ENCODE assay signal across 9 cellular contexts in genomic region chr19:4635763-4636135, GRCh38. TPM values are rescaled to one million over a fixed set of nuclear protein-coding genes. Genes with fewer than 3 reads are reported as not detected.
DNase-seq lines count a peak whose midpoint lies in the region; ATAC-seq, FAIRE-seq and TF ChIP-seq lines count a peak whose summit lies in the region.
"Had no signal": no experiment of that assay in that cellular context is flagged by ENCODE, and none has a peak within 500 bp of the region (broad histone marks: within the 10 kb centered on the region; RNA-seq: fewer than 3 reads in every experiment).

No MANE protein-coding gene starts in this region.

- peak overlapping the region; percentile 77 for H4K91ac ChIP-seq in mesenchymal stem cell (ENCODE audit: low read length)

- H3K36me3 ChIP-seq in heart right ventricle: no peaks in the 10 kb centered on the region
- H3K36me3 ChIP-seq in GM12878 (ENCODE audit: control insufficient read depth in 2 of 2, insufficient read depth in 2 of 2, low read length in 1 of 2): no peaks in the 10 kb centered on the region
- H3K36me3 ChIP-seq in mesenchymal stem cell (ENCODE audit: control insufficient read depth in 1 of 2, insufficient read depth in 2 of 2, low read depth in 1 of 2, low read length in 2 of 2): peaks cover 0 to 3% of the 10 kb centered on the region in 2 experiments
- no peaks in the 10 kb centered on the region for H3K36me3 ChIP-seq in vagina

- H3K4me3 ChIP-seq in heart right ventricle (peak overlapping the region; percentile 39 to 63 (median 56)), GM12878 (peak overlapping the region; percentile 66; the same call in 1 of the 2 replicates), mesenchymal stem cell (ENCODE audit: insufficient read depth in 1 of 2, low read depth in 1 of 2, low read length in 2 of 2) (peak overlapping the region; percentile 53 to 76), vagina (peak overlapping the region; percentile 43)

- no peaks in the 10 kb centered on the region for H4K20me1 ChIP-seq in GM12878 (ENCODE audit: control insufficient read depth, insufficient read depth)

- in situ Hi-C loops in GM12878 (cut with MboI): loop anchor here (5.0 kb wide), 1 partner anchor 58 kb away; no protein-coding TSS in a partner anchor

- peak overlapping the region; percentile 81 for H2BK120ac ChIP-seq in mesenchymal stem cell (ENCODE audit: low read depth, low read length)

- SMC1A ChIA-PET in GM12878 (lab: Charles Lee; ENCODE audit: uncharacterized antibody, unreplicated experiment): interaction anchor here (0.6 to 2.4 kb wide), 7 partner anchors 39 to 117 kb away, joined by 3 to 13 read pairs (median 4); no protein-coding TSS in a partner anchor

- H3K27me3 ChIP-seq in heart right ventricle (peaks cover 0 to 5% (median 0%) of the 10 kb centered on the region in 7 donors), GM12878 (replicated peaks in 1 of 2; ENCODE audit: control insufficient read depth in 2 of 2, insufficient read depth in 2 of 2, low read length in 1 of 2) (no peaks in the 10 kb centered on the region), mesenchymal stem cell (ENCODE audit: control insufficient read depth in 1 of 2, insufficient read depth in 1 of 2, low read length in 2 of 2) (peaks cover 0 to 4% of the 10 kb centered on the region in 2 experiments), vagina (no peaks in the 10 kb centered on the region)

- DNase-seq in heart right ventricle (no peak), cardiac septum (ENCODE audit: low spot score) (no peak), GM12878 (ENCODE audit: low read depth, low spot score) (no peak), mesenchymal stem cell (no peak), vagina (ENCODE audit: extremely low spot score in 2 of 2) (no peak), kidney tubule cell (ENCODE audit: low spot score) (no peak)
- DNase-seq in stimulated activated CD4-positive, alpha-beta T cell treated with anti-CD3 and anti-CD28 coated beads, Interleukin-4, amount 100 ng/mL, for 24 hours: no peak

- POLR2A ChIA-PET in GM12878 (lab: Charles Lee): interaction anchor here (0.5 to 0.9 kb wide), 3 partner anchors 8 to 397 kb away, joined by 4 read pairs; no protein-coding TSS in a partner anchor

- H2BK12ac ChIP-seq in mesenchymal stem cell (ENCODE audit: low read length in 2 of 2): peak overlapping the region; percentile 42 to 86

- TF ChIP-seq CTCF in heart right ventricle (IDR thresholded peaks at IDR 0.05): no peak
- TF ChIP-seq CTCF in GM12878 (IDR thresholded peaks at IDR 0.05 in 2 of 3, conservative IDR thresholded peaks at IDR 0.05 in 1 of 3; ENCODE audit: control insufficient read depth in 2 of 3, extremely low read depth in 1 of 3, insufficient read depth in 1 of 3, low read depth in 3 of 3, low read length in 3 of 3): no peak
- no peak for TF ChIP-seq CTCF in vagina (IDR thresholded peaks at IDR 0.05)

- peak overlapping the region; percentile 46 to 93 for H3K4ac ChIP-seq in mesenchymal stem cell (ENCODE audit: low read depth in 1 of 2, low read length in 2 of 2)

- H2AFZ ChIP-seq in GM12878 (ENCODE audit: control insufficient read depth, low read depth, low read length) (peak overlapping the region; percentile 84), mesenchymal stem cell (ENCODE audit: low read depth, low read length) (peak overlapping the region; percentile 97)

- H3K4me2 ChIP-seq in GM12878 (ENCODE audit: control insufficient read depth, insufficient read depth): peak overlapping the region; percentile 89
- peak overlapping the region; percentile 84 for H3K4me2 ChIP-seq in mesenchymal stem cell (ENCODE audit: low read length, poor library complexity, severe bottlenecking)

- H3K79me2 ChIP-seq in GM12878 (ENCODE audit: control insufficient read depth, insufficient read depth, low read length): peaks cover 13% of the 10 kb centered on the region

- peaks cover 15% of the 10 kb centered on the region for H3K79me1 ChIP-seq in mesenchymal stem cell (replicated peaks; ENCODE audit: low read length, poor library complexity, severe bottlenecking)

- H2AK5ac ChIP-seq in mesenchymal stem cell (ENCODE audit: low read length, severe bottlenecking): no peak overlapping the region

- no peaks in the 10 kb centered on the region for H3K9me3 ChIP-seq in heart right ventricle
- no peaks in the 10 kb centered on the region for H3K9me3 ChIP-seq in GM12878 (replicated peaks; ENCODE audit: control insufficient read depth, insufficient read depth, low read length)
- no peaks in the 10 kb centered on the region for H3K9me3 ChIP-seq in mesenchymal stem cell (ENCODE audit: control insufficient read depth, low read length)
- no peaks in the 10 kb centered on the region for H3K9me3 ChIP-seq in vagina

- H3K4me1 ChIP-seq in heart right ventricle (peaks cover 7 to 71% (median 48%) of the 10 kb centered on the region in 9 donors), GM12878 (ENCODE audit: control insufficient read depth, insufficient read depth, low read length) (peaks cover 8% of the 10 kb centered on the region), mesenchymal stem cell (ENCODE audit: control insufficient read depth, insufficient read depth, low read depth, low read length) (peaks cover 33% of the 10 kb centered on the region), vagina (peaks cover 41% of the 10 kb centered on the region)

- H3K27ac ChIP-seq in heart right ventricle: peak overlapping the region in 7 of 10 donors; percentile 30 to 86 (median 59)
- no peak overlapping the region for H3K27ac ChIP-seq in GM12878 (ENCODE audit: control insufficient read depth, insufficient read depth)
- H3K27ac ChIP-seq in mesenchymal stem cell (ENCODE audit: low read length, poor library complexity, severe bottlenecking): no peak overlapping the region
- H3K27ac ChIP-seq in vagina: no peak overlapping the region

- RAD21 ChIA-PET in GM12878 (lab: Charles Lee; ENCODE audit: unreplicated experiment): interaction anchor here (0.7 to 2.2 kb wide), 7 partner anchors 46 to 155 kb away, joined by 3 to 16 read pairs (median 6); partner anchors contain the start of gene FEM1A

- H3K14ac ChIP-seq in mesenchymal stem cell (ENCODE audit: low read length in 2 of 2): peak overlapping the region in 1 of 2 experiments; percentile 76

- no peak for TF ChIP-seq POLR2A in GM12878 (IDR thresholded peaks at IDR 0.05; ENCODE audit: low read depth, low read length)
- TF ChIP-seq POLR2A in vagina (IDR thresholded peaks at IDR 0.05): no peak

- FAIRE-seq in GM12878 (lab: Jason Lieb, UNC): no peak
- FAIRE-seq: colon had no signal

- H2BK5ac ChIP-seq in mesenchymal stem cell (ENCODE audit: low read depth, low read length, poor library complexity, severe bottlenecking): peak overlapping the region; percentile 77

- CTCF ChIA-PET in GM12878 (lab: Yijun Ruan, JAX): interaction anchor here (0.6 to 3.4 kb wide), 22 partner anchors 8 to 426 kb away, joined by 3 to 94 read pairs (median 8); partner anchors contain the start of genes FEM1A, PLIN5 and SEMA6B

- peak overlapping the region; percentile 99 for H4K8ac ChIP-seq in mesenchymal stem cell (ENCODE audit: low read length)

- H3K18ac ChIP-seq in mesenchymal stem cell (ENCODE audit: low read depth in 1 of 2, low read length in 2 of 2): peak overlapping the region; percentile 77 to 96

- peak overlapping the region; percentile 64 for H2BK15ac ChIP-seq in mesenchymal stem cell (ENCODE audit: low read depth, poor library complexity, severe bottlenecking)

- no peak for TF ChIP-seq EP300 in GM12878 (IDR thresholded peaks at IDR 0.05; ENCODE audit: borderline replicate concordance in 1 of 2, control insufficient read depth in 1 of 2, low read depth in 2 of 2, low read length in 2 of 2)

- intact Hi-C loops in heart right ventricle (cut with DNase I) (loop anchor here (1.0 to 10.0 kb wide), 6 partner anchors 51 to 78 kb away; partner anchors contain the start of gene SEMA6B (in 6 of the 10)), cardiac septum (cut with DNase I) (loop anchor here (2.0 to 5.0 kb wide), 3 partner anchors 61 to 368 kb away; partner anchors contain the start of gene SEMA6B), GM12878 (cut with micrococcal nuclease; ENCODE audit: unreplicated experiment) (loop anchor here (1.0 to 2.0 kb wide), 2 partner anchors 46 to 59 kb away; no protein-coding TSS in a partner anchor), vagina (cut with DNase I) (loop anchor here (5.0 kb wide), 1 partner anchor 58 kb away; no protein-coding TSS in a partner anchor)

- no peak for TF ChIP-seq RAD21 in GM12878 (IDR thresholded peaks at IDR 0.05; ENCODE audit: insufficient read depth, low read depth, low read length)

- BruUV-seq in GM12878 (replicated peaks; lab: Mats Ljungman, UMichigan): no TSS peak

- H3K23ac ChIP-seq in mesenchymal stem cell (ENCODE audit: low read length in 2 of 2): no peak overlapping the region

- 23 to 31% methylated on average over 15 of the region's 15 CpGs for WGBS in heart right ventricle, 2 donors
- WGBS in GM12878 (ENCODE audit: insufficient coverage, insufficient replicate concordance, low lambda C conversion rate, missing lambda C conversion rate): 41% methylated on average over 13 of the region's 15 CpGs
- WGBS in mesenchymal stem cell: 26% methylated on average over 10 of the region's 15 CpGs

- H3K9ac ChIP-seq in GM12878 (ENCODE audit: control insufficient read depth, insufficient read depth, low read length) (peak overlapping the region; percentile 69), mesenchymal stem cell (ENCODE audit: low read length) (peak overlapping the region; percentile 82)

- ATAC-seq in heart right ventricle (no peak), GM12878 (no peak), GM21723 (IDR thresholded peaks at IDR 0.05; ENCODE audit: unreplicated experiment) (no peak)

RNA-seq across cellular contexts. Expression of gene TNFAIP8L1, which starts 3.6 kb away (rescaled TPM):
- total RNA-seq in heart right ventricle (10 to 100 TPM in 1 of 10 donors, 1 to 10 TPM in 9; 2.5 to 13.4 (median 6.1) TPM), cardiac septum (3.6 TPM), GM12878 (2014; rRNA removed) (5.0 TPM in 2 replicates), GM12878 (2014; rRNA removed; fragmentation: Illumina TruSeq; extraction: Trizol) (8.3 and 8.7 TPM in 2 replicates), GM12878 (2021) (12.7 and 14.3 TPM in 2 replicates), vagina (13.0 TPM)
- polyA plus RNA-seq in heart right ventricle (1 to 10 TPM; 5.0 to 8.9 TPM), GM12878 (2011; rRNA removed) (7.6 and 9.0 TPM in 2 replicates), GM12878 (2014; fragmentation: Illumina TruSeq; extraction: Trizol) (4.6 and 8.6 TPM in 2 replicates), GM12878 (2014; fragmentation: Nextera tagmentation; extraction: Ambion mirVana) (1 to 10 TPM in 1 of 2 experiments, under 1 TPM in 1; 0.93 to 2.4 TPM), GM12878 (2014; rRNA removed) (12.4 and 13.1 TPM in 2 replicates), GM12878 (2016; fragmentation: Nextera tagmentation; extraction: Ambion mirVana) (1 to 10 TPM; 8.3 to 9.2 TPM)
- total RNA-seq in GM12878 (2013; cell fraction: nucleolus; rRNA removed): 17.9 and 19.3 TPM in 2 replicates
- 4.5 TPM for polyA plus RNA-seq in GM12878 (2011; ENCODE audit: low read depth)
- polyA plus RNA-seq in GM12878 (2011; cell fraction: cytosol; rRNA removed): 14.0 and 14.6 TPM in 2 replicates
- 4.2 and 6.9 TPM in 2 replicates for polyA plus RNA-seq in GM12878 (2011; cell fraction: nucleus; rRNA removed)
- 7.7 and 9.0 TPM in 2 replicates for polyA plus RNA-seq in GM12878 (2012)
- polyA minus RNA-seq in GM12878 (2011; rRNA and poly(A)+ RNA removed): 6.7 and 13.4 TPM in 2 replicates
- 5.9 and 6.3 TPM in 2 replicates for polyA minus RNA-seq in GM12878 (2011; cell fraction: cytosol; rRNA and poly(A)+ RNA removed)
- 4.1 and 6.6 TPM in 2 replicates for polyA minus RNA-seq in GM12878 (2011; cell fraction: nucleus; rRNA and poly(A)+ RNA removed)
- 6.1 TPM for polyA plus RNA-seq in mesenchymal stem cell (2013, experiment 1 of 2)
- polyA plus RNA-seq in mesenchymal stem cell (2013, experiment 2 of 2): 6.6 TPM

RNA-seq across cellular contexts. Expression of gene MYDGF, which starts 34.4 kb away (rescaled TPM):
- total RNA-seq in heart right ventricle: 10 to 100 TPM; 14.2 to 48.5 (median 21.1) TPM
- polyA plus RNA-seq in heart right ventricle: 100 to 1,000 TPM in 1 of 2 donors, 10 to 100 TPM in 1; 28.2 to 211 TPM
- 37.1 TPM for total RNA-seq in cardiac septum
- total RNA-seq in GM12878 (2013; cell fraction: nucleolus; rRNA removed): 25.3 and 26.6 TPM in 2 replicates
- 68.7 and 83.5 TPM in 2 replicates for total RNA-seq in GM12878 (2014; rRNA removed)
- total RNA-seq in GM12878 (2014; rRNA removed; fragmentation: Illumina TruSeq; extraction: Trizol): 46.0 and 50.2 TPM in 2 replicates
- total RNA-seq in GM12878 (2021): 57.4 and 64.7 TPM in 2 replicates
- 61.8 TPM for polyA plus RNA-seq in GM12878 (2011; ENCODE audit: low read depth)
- polyA plus RNA-seq in GM12878 (2011; rRNA removed): 31.3 and 45.6 TPM in 2 replicates
- polyA plus RNA-seq in GM12878 (2011; cell fraction: cytosol; rRNA removed): 72.7 and 135 TPM in 2 replicates
- polyA plus RNA-seq in GM12878 (2011; cell fraction: nucleus; rRNA removed): 44.9 and 47.5 TPM in 2 replicates
- 111 and 140 TPM in 2 replicates for polyA plus RNA-seq in GM12878 (2012)
- 17.9 and 39.1 TPM in 2 replicates for polyA plus RNA-seq in GM12878 (2014; fragmentation: Illumina TruSeq; extraction: Trizol)
- 10 to 100 TPM in 1 of 2 experiments, 1 to 10 TPM in 1; 2.3 to 18.5 TPM for polyA plus RNA-seq in GM12878 (2014; fragmentation: Nextera tagmentation; extraction: Ambion mirVana)
- 92.8 and 96.7 TPM in 2 replicates for polyA plus RNA-seq in GM12878 (2014; rRNA removed)
- polyA plus RNA-seq in GM12878 (2016; fragmentation: Nextera tagmentation; extraction: Ambion mirVana): 100 to 1,000 TPM; 183 to 196 TPM
- 15.4 and 26.8 TPM in 2 replicates for polyA minus RNA-seq in GM12878 (2011; rRNA and poly(A)+ RNA removed)
- 14.0 and 15.4 TPM in 2 replicates for polyA minus RNA-seq in GM12878 (2011; cell fraction: cytosol; rRNA and poly(A)+ RNA removed)
- polyA minus RNA-seq in GM12878 (2011; cell fraction: nucleus; rRNA and poly(A)+ RNA removed): 7.4 and 12.1 TPM in 2 replicates
- 184 TPM for polyA plus RNA-seq in mesenchymal stem cell (2013, experiment 1 of 2)
- 188 TPM for polyA plus RNA-seq in mesenchymal stem cell (2013, experiment 2 of 2)
- 33.4 TPM for total RNA-seq in vagina

Comparison
In these comparisons a context has a peak if more than half of its experiments do, and no peak if none do; other contexts are left out.
1. H3K27ac ChIP-seq: peak in heart right ventricle (7 of 10); none in GM12878 (single experiment), mesenchymal stem cell (single experiment) and vagina (single experiment).
2. Peak in every context shown above with its lines, with median percentiles within 50 percentile points of each other: H3K4me3 ChIP-seq.